Comparison of ENCODE assay signal across 14 cellular contexts in genomic region chr11:78231962-78232459, GRCh38. TPM values are rescaled to one million over a fixed set of nuclear protein-coding genes. Genes with fewer than 3 reads are reported as not detected.
DNase-seq lines count a peak whose midpoint lies in the region; ATAC-seq and TF ChIP-seq lines count a peak whose summit lies in the region.
"Had no signal": no experiment of that assay in that cellular context is flagged by ENCODE, and none has a peak within 500 bp of the region (broad histone marks: within the 10 kb centered on the region; RNA-seq: fewer than 3 reads in every experiment).

No MANE protein-coding gene starts in this region.

- no peaks in the 10 kb centered on the region for H3K27me3 ChIP-seq in breast epithelium
- no peaks in the 10 kb centered on the region for H3K27me3 ChIP-seq in body of pancreas

- no peak overlapping the region for H3K4me3 Mint-ChIP-seq in MCF 10A (ENCODE audit: unreplicated experiment)
- H3K4me3 Mint-ChIP-seq: activated T-cell treated with anti-CD3 and anti-CD28 coated beads, Interleukin-2, amount 50 U/mL, for 24 hours; IgD-negative memory B cell; WTC11 had no signal

- DNase-seq in MCF 10A (ENCODE audit: unreplicated experiment) = peak; percentile 14
- DNase-seq in breast epithelium (ENCODE audit: low spot score in 2 of 2) = no peak
- no peak for DNase-seq in body of pancreas
- peak; percentile 20 for DNase-seq in kidney glomerular epithelial cell (lab: John Stamatoyannopoulos, UW)
- DNase-seq in SHP77 (lab: John Stamatoyannopoulos, UW) = no peak
- DNase-seq in COR-L47 (lab: John Stamatoyannopoulos, UW) = no peak
- DNase-seq: activated T-cell treated with anti-CD3 and anti-CD28 coated beads, Interleukin-2, amount 50 U/mL, for 24 hours; GOT3; NCI-H345; stimulated activated CD8-positive, alpha-beta memory T cell treated with anti-CD3 and anti-CD28 coated beads, Interleukin-4, amount 100 ng/mL, for 48 hours had no signal

- TF ChIP-seq CTCF in MCF 10A (IDR thresholded peaks at IDR 0.05; ENCODE audit: unreplicated experiment) (no peak), breast epithelium (IDR thresholded peaks at IDR 0.05) (no peak), body of pancreas (IDR thresholded peaks at IDR 0.05) (no peak)

- H3K4me1 Mint-ChIP-seq in MCF 10A (ENCODE audit: insufficient read depth, unreplicated experiment) = peaks cover 8% of the 10 kb centered on the region
- H3K4me1 Mint-ChIP-seq: WTC11 had no signal

- POLR2A ChIA-PET in MCF 10A (lab: Yijun Ruan, JAX) = no interaction called here

- CTCF ChIA-PET in MCF 10A (lab: Yijun Ruan, JAX) = no interaction called here

- H3K27me3 Mint-ChIP-seq in MCF 10A (ENCODE audit: insufficient read depth, unreplicated experiment) = no peaks in the 10 kb centered on the region
- H3K27me3 Mint-ChIP-seq: activated T-cell treated with anti-CD3 and anti-CD28 coated beads, Interleukin-2, amount 50 U/mL, for 24 hours; IgD-negative memory B cell had no signal

- no peak overlapping the region for H3K27ac Mint-ChIP-seq in MCF 10A (ENCODE audit: low read depth, unreplicated experiment)
- H3K27ac Mint-ChIP-seq: activated T-cell treated with anti-CD3 and anti-CD28 coated beads, Interleukin-2, amount 50 U/mL, for 24 hours; IgD-negative memory B cell; WTC11 had no signal

- no peaks in the 10 kb centered on the region for H3K36me3 Mint-ChIP-seq in MCF 10A (ENCODE audit: insufficient read depth, unreplicated experiment)
- H3K36me3 Mint-ChIP-seq: WTC11 had no signal

- no peak overlapping the region for H3K4me3 ChIP-seq in breast epithelium
- H3K4me3 ChIP-seq in body of pancreas = no peak overlapping the region

- no peaks in the 10 kb centered on the region for H3K9me3 ChIP-seq in breast epithelium
- no peaks in the 10 kb centered on the region for H3K9me3 ChIP-seq in body of pancreas

- no peaks in the 10 kb centered on the region for H3K9me3 Mint-ChIP-seq in MCF 10A (ENCODE audit: unreplicated experiment)
- H3K9me3 Mint-ChIP-seq: activated T-cell treated with anti-CD3 and anti-CD28 coated beads, Interleukin-2, amount 50 U/mL, for 24 hours; IgD-negative memory B cell had no signal

- H3K36me3 ChIP-seq in breast epithelium = no peaks in the 10 kb centered on the region
- no peaks in the 10 kb centered on the region for H3K36me3 ChIP-seq in body of pancreas (replicated peaks in 1 of 2; ENCODE audit: insufficient read depth in 1 of 2, low read depth in 2 of 2)

- ATAC-seq in body of pancreas (peak; percentile 12), HG03354 (IDR thresholded peaks at IDR 0.05; ENCODE audit: poor library complexity, severe bottlenecking, unreplicated experiment) (no peak), HG03039 (IDR thresholded peaks at IDR 0.05; ENCODE audit: unreplicated experiment) (no peak)
- ATAC-seq: WTC11 had no signal

- TF ChIP-seq POLR2A in breast epithelium (IDR thresholded peaks at IDR 0.05) (no peak), body of pancreas (IDR thresholded peaks at IDR 0.05) (no peak)

- intact Hi-C loops in MCF 10A (cut with micrococcal nuclease) = no loop called here
- intact Hi-C loops in breast epithelium (cut with DNase I; ENCODE audit: low total_unique reads) = no loop called here
- intact Hi-C loops in body of pancreas (cut with DNase I) = loop anchor here (10.0 kb wide), 1 partner anchor 193 kb away; no protein-coding TSS in a partner anchor

- no peak overlapping the region for H3K27ac ChIP-seq in breast epithelium
- no peak overlapping the region for H3K27ac ChIP-seq in body of pancreas

- BruUV-seq in MCF 10A (replicated peaks; lab: Mats Ljungman, UMichigan) = no TSS peak

- no peaks in the 10 kb centered on the region for H3K4me1 ChIP-seq in breast epithelium
- no peaks in the 10 kb centered on the region for H3K4me1 ChIP-seq in body of pancreas

RNA-seq across cellular contexts. Expression of gene USP35, which starts 43.3 kb away (rescaled TPM):
- 6.7 and 10.3 TPM in 2 replicates for total RNA-seq in MCF 10A (2022)
- 10 to 100 TPM in 2 of 3 donors, 1 to 10 TPM in 1; 5.1 to 16.1 (median 11.3) TPM for total RNA-seq in breast epithelium
- total RNA-seq in body of pancreas = 10 to 100 TPM in 1 of 2 donors, 1 to 10 TPM in 1; 8.6 to 11.2 TPM

RNA-seq across cellular contexts. Expression of gene KCTD21, which starts 43.6 kb away (rescaled TPM):
- total RNA-seq in MCF 10A (2022) (10.2 and 11.3 TPM in 2 replicates), breast epithelium (10 to 100 TPM in 1 of 3 donors, 1 to 10 TPM in 2; 8.5 to 13.1 (median 8.8) TPM), body of pancreas (1 to 10 TPM; 4.6 to 5.4 TPM)

Comparison
In these comparisons a context has a peak if more than half of its experiments do, and no peak if none do; other contexts are left out.
1. DNase-seq: peak in MCF 10A (single experiment) and kidney glomerular epithelial cell (single experiment); none in breast epithelium (0 of 2), body of pancreas (0 of 4), SHP77 (0 of 2) and COR-L47 (single experiment).